ENCODE assay signal across 1 cellular context in the genomic region with DNA sequence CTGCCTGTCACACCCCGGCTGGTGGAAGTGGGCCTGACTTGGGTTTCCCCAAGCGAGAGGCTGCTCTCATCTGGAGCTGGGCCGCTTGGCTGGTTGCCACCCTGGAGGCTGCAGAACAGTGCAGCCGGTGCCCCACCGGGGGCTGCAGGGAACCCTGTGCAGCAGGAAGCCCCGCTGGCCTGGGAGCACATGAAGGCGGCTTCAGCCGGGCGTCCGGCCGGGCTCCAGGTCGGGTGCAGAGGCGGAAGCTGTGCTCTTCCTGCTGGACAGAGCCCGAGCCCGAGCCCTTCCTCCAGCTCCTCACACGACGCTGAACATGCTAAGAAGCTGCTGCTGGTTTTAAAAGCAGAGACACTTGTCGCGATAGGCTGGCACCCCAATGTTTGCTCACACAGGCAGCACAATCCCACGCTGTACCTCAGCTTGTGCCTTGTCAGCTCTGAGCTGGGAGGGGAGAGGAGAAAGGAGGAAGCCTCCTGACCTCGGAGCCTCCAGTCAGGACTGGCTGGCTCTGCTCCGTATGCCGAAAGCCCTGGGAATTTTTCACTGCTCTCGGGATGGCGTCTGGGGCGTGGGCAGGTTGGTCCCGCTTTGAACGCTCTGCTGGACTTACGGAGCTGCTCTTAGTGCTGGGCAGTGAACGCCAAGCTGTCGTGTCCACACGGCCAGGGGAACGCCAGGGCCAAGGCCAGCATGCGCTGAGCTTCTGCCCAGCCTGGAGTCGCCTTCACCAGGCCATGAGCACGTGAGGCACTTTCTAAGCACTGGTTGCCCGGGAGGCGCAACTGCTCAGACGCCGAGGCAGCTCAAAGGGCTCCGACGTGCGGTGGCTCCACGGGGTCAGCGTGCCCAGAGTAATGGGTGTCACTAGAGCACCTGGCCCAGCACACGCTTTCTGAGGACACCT.
TF ChIP-seq lines count a peak whose summit lies in the region.

No MANE protein-coding gene starts in this region.

TF ChIP-seq in K562, 482 proteins besides CTCF, POLR2A, EP300 and RAD21:
- TF ChIP-seq, protein P1, sequence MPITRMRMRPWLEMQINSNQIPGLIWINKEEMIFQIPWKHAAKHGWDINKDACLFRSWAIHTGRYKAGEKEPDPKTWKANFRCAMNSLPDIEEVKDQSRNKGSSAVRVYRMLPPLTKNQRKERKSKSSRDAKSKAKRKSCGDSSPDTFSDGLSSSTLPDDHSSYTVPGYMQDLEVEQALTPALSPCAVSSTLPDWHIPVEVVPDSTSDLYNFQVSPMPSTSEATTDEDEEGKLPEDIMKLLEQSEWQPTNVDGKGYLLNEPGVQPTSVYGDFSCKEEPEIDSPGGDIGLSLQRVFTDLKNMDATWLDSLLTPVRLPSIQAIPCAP (CRISPR knock-in tag; IDR thresholded peaks at IDR 0.05; ENCODE audit: borderline replicate concordance), result no peak
- TF ChIP-seq RBM22 (IDR thresholded peaks at IDR 0.05; ENCODE audit: low read depth, low read length, poor library complexity, severe bottlenecking), result peak; percentile 35
